In genomic region chr4:16227462-16227868, GRCh38 we compare ENCODE assay signal across 8 cellular contexts. TPM values are rescaled to one million over a fixed set of nuclear protein-coding genes. Genes with fewer than 3 reads are reported as not detected.
DNase-seq lines count a peak whose midpoint lies in the region; ATAC-seq and TF ChIP-seq lines count a peak whose summit lies in the region.

No MANE protein-coding gene starts in this region.

- intact Hi-C loops in adrenal gland (cut with DNase I), result no loop called here
- intact Hi-C loops in left ventricle myocardium inferior (cut with micrococcal nuclease), result no loop called here
- intact Hi-C loops in psoas muscle (cut with DNase I), result loop anchor here (5.0 to 10.0 kb wide), 2 partner anchors 35 to 423 kb away; no protein-coding TSS in a partner anchor

- WGBS in adrenal gland, 4 donors, result 0 to 2% (median 1%) methylated on average over 13 to 20 of the region's 20 CpGs
- 1 to 3% (median 1%) methylated on average over 20 of the region's 20 CpGs for WGBS in psoas muscle, 3 donors

- H3K27me3 ChIP-seq in adrenal gland, result no peaks in the 10 kb centered on the region
- H3K27me3 ChIP-seq in left ventricle myocardium inferior (ENCODE audit: low read depth), result no peaks in the 10 kb centered on the region
- H3K27me3 ChIP-seq in psoas muscle (ENCODE audit: insufficient read depth in 3 of 3, low read length in 2 of 3), result no peaks in the 10 kb centered on the region

- TF ChIP-seq CTCF in adrenal gland (IDR thresholded peaks at IDR 0.05) (no peak), left ventricle myocardium inferior (IDR thresholded peaks at IDR 0.05; ENCODE audit: borderline replicate concordance) (no peak), psoas muscle (IDR thresholded peaks at IDR 0.05) (no peak)

- peak overlapping the region; percentile 79 to 99 (median 98) for H3K27ac ChIP-seq in adrenal gland
- peak overlapping the region; percentile 99 for H3K27ac ChIP-seq in left ventricle myocardium inferior (replicated peaks)
- H3K27ac ChIP-seq in psoas muscle, result peak overlapping the region; percentile 98

- peak in 1 of 2 donors; percentile 50 for TF ChIP-seq POLR2A in adrenal gland (IDR thresholded peaks at IDR 0.05)

- ATAC-seq in psoas muscle (peak; percentile 23 to 57 (median 42)), GM21360 (IDR thresholded peaks at IDR 0.05; ENCODE audit: unreplicated experiment) (no peak)

- H3K4me1 ChIP-seq in adrenal gland (replicated peaks in 1 of 2) (peaks cover 60 to 76% of the 10 kb centered on the region in 2 donors), left ventricle myocardium inferior (peaks cover 85% of the 10 kb centered on the region), psoas muscle (peaks cover 43% of the 10 kb centered on the region)

- DNase-seq in NCI-H2171 (lab: John Stamatoyannopoulos, UW) (peak; percentile 1), NCI-H2171 treated with DMSO at 0.1 percent for 48 hours (lab: John Stamatoyannopoulos, UW) (no peak), LHCN-M2 (ENCODE audit: low read depth) (peak; percentile 32), adrenal gland (peak; percentile 65 to 82 (median 73)), left ventricle myocardium inferior (peak; percentile 47), psoas muscle (peak; percentile 49 to 72), NCI-H2029 (lab: John Stamatoyannopoulos, UW) (no peak)

- H3K4me3 ChIP-seq in adrenal gland (peak overlapping the region; percentile 19 to 95 (median 73)), left ventricle myocardium inferior (peak overlapping the region; percentile 90), psoas muscle (peak overlapping the region; percentile 86)

- no peaks in the 10 kb centered on the region for H3K9me3 ChIP-seq in adrenal gland (replicated peaks in 1 of 3)
- H3K9me3 ChIP-seq in left ventricle myocardium inferior (replicated peaks), result no peaks in the 10 kb centered on the region
- H3K9me3 ChIP-seq in psoas muscle, result no peaks in the 10 kb centered on the region

- H3K36me3 ChIP-seq in adrenal gland (replicated peaks in 1 of 2) (no peaks in the 10 kb centered on the region), left ventricle myocardium inferior (no peaks in the 10 kb centered on the region), psoas muscle (ENCODE audit: insufficient read depth in 1 of 2, low read depth in 1 of 2) (no peaks in the 10 kb centered on the region)

RNA-seq across cellular contexts. Expression of gene TAPT1, which starts 1.2 kb away (rescaled TPM):
- total RNA-seq in LHCN-M2 (2014; rRNA removed), result 7.6 and 10.1 TPM in 2 replicates
- 3.8 TPM for polyA plus RNA-seq in LHCN-M2 (2012)
- 100 to 1,000 TPM in 1 of 8 donors, 10 to 100 TPM in 7; 33.2 to 119 (median 51.1) TPM for total RNA-seq in adrenal gland
- 10 to 100 TPM; 39.3 to 58.8 (median 56.2) TPM for polyA plus RNA-seq in adrenal gland
- 35.3 TPM for total RNA-seq in left ventricle myocardium inferior
- total RNA-seq in psoas muscle, result 10 to 100 TPM; 43.6 to 70.5 (median 53.2) TPM
- polyA plus RNA-seq in psoas muscle, result 100 to 1,000 TPM in 1 of 3 donors, 10 to 100 TPM in 2; 14.2 to 101 (median 27.4) TPM

Comparison
In these comparisons a context has a peak if more than half of its experiments do, and no peak if none do; other contexts are left out.
1. DNase-seq: peak in NCI-H2171 (single experiment), LHCN-M2 (single experiment), adrenal gland (7 of 7), left ventricle myocardium inferior (single experiment) and psoas muscle (2 of 2); none in NCI-H2171 treated with DMSO at 0.1 percent for 48 hours (single experiment) and NCI-H2029 (single experiment).
2. intact Hi-C loops: an anchor here in psoas muscle (5.0 to 10.0 kb wide); none called in adrenal gland and left ventricle myocardium inferior.
3. Peak in every context shown above with its lines, with median percentiles within 50 percentile points of each other: H3K27ac ChIP-seq and H3K4me3 ChIP-seq.